Comparison of ENCODE assay signal across 2 cellular contexts in the genomic region with DNA sequence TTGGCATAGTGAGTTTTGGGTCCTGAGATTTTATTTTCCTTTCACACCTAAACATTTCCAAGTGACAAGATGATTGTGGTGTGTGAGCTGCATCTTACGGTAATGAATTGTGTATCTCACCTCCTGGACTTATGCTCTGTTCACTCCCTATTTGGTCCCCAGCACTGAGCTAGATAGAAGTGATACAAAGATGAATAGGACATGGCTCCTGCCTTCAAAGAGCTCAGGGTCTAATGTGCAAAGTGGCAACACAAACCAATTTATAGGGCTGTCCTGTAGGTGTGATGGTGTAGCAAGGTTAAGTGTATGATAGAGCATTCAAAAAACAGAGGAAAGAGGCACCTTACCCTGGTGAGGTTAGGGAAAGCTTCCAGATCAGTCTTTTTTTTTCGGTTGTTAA.
TF ChIP-seq lines count a peak whose summit lies in the region.

No MANE protein-coding gene starts in this region.

TF ChIP-seq in GM23338, 12 proteins besides CTCF, POLR2A, EP300 and RAD21:
- TF ChIP-seq, protein P1, sequence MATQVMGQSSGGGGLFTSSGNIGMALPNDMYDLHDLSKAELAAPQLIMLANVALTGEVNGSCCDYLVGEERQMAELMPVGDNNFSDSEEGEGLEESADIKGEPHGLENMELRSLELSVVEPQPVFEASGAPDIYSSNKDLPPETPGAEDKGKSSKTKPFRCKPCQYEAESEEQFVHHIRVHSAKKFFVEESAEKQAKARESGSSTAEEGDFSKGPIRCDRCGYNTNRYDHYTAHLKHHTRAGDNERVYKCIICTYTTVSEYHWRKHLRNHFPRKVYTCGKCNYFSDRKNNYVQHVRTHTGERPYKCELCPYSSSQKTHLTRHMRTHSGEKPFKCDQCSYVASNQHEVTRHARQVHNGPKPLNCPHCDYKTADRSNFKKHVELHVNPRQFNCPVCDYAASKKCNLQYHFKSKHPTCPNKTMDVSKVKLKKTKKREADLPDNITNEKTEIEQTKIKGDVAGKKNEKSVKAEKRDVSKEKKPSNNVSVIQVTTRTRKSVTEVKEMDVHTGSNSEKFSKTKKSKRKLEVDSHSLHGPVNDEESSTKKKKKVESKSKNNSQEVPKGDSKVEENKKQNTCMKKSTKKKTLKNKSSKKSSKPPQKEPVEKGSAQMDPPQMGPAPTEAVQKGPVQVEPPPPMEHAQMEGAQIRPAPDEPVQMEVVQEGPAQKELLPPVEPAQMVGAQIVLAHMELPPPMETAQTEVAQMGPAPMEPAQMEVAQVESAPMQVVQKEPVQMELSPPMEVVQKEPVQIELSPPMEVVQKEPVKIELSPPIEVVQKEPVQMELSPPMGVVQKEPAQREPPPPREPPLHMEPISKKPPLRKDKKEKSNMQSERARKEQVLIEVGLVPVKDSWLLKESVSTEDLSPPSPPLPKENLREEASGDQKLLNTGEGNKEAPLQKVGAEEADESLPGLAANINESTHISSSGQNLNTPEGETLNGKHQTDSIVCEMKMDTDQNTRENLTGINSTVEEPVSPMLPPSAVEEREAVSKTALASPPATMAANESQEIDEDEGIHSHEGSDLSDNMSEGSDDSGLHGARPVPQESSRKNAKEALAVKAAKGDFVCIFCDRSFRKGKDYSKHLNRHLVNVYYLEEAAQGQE (IDR thresholded peaks at IDR 0.05; ENCODE audit: unreplicated experiment): no peak
- TF ChIP-seq JUNB (IDR thresholded peaks at IDR 0.05; ENCODE audit: unreplicated experiment): no peak
- TF ChIP-seq EZH2phosphoT487 (IDR thresholded peaks at IDR 0.05; ENCODE audit: unreplicated experiment): no peak
- TF ChIP-seq STAT1 (IDR thresholded peaks at IDR 0.05; ENCODE audit: unreplicated experiment): no peak
- TF ChIP-seq, protein P2, sequence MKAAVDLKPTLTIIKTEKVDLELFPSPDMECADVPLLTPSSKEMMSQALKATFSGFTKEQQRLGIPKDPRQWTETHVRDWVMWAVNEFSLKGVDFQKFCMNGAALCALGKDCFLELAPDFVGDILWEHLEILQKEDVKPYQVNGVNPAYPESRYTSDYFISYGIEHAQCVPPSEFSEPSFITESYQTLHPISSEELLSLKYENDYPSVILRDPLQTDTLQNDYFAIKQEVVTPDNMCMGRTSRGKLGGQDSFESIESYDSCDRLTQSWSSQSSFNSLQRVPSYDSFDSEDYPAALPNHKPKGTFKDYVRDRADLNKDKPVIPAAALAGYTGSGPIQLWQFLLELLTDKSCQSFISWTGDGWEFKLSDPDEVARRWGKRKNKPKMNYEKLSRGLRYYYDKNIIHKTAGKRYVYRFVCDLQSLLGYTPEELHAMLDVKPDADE (IDR thresholded peaks at IDR 0.05): no peak
- TF ChIP-seq EZH2 (IDR thresholded peaks at IDR 0.05; ENCODE audit: low read depth, unreplicated experiment): no peak
- no peak for TF ChIP-seq CREB1 (CRISPR knock-in tag; IDR thresholded peaks at IDR 0.05; ENCODE audit: low read depth)
- no peak for TF ChIP-seq ZNF331 (CRISPR knock-in tag; IDR thresholded peaks at IDR 0.05; ENCODE audit: low read depth)

TF ChIP-seq in GM12878, 131 proteins besides CTCF, POLR2A, EP300 and RAD21:
- no peak for TF ChIP-seq ASH2L (IDR thresholded peaks at IDR 0.05; ENCODE audit: borderline replicate concordance, low read depth)
